Comparison of ENCODE assay signal across 6 cellular contexts in genomic region chr19:58356236-58356970, GRCh38.
DNase-seq lines count a peak whose midpoint lies in the region; ATAC-seq and TF ChIP-seq lines count a peak whose summit lies in the region.

No MANE protein-coding gene starts in this region.

- H3K4me3 ChIP-seq in AG04449 (ENCODE audit: low read depth, low read length): peak overlapping the region; percentile 44

- no peak for TF ChIP-seq CTCF in AG04449 (IDR thresholded peaks at IDR 0.05; ENCODE audit: insufficient read depth, low read length, missing control alignments)

- POLR2A ChIA-PET in AG04449 (lab: Yijun Ruan, JAX): interaction anchor here (0.7 to 1.2 kb wide), 4 partner anchors 9 to 112 kb away, joined by 3 to 8 read pairs (median 4); no protein-coding TSS in a partner anchor

- DNase-seq in AG04449 (ENCODE audit: low read depth, low spot score) (no peak), activated T-cell treated with anti-CD3 and anti-CD28 coated beads for 48 hours (ENCODE audit: low read depth) (peak; percentile 37), hepatic stellate cell (ENCODE audit: low spot score) (peak; percentile 50)

- ATAC-seq in HG03280 (IDR thresholded peaks at IDR 0.05; ENCODE audit: unreplicated experiment) (no peak), HG02884 (IDR thresholded peaks at IDR 0.05; ENCODE audit: unreplicated experiment) (no peak), GM21526 (IDR thresholded peaks at IDR 0.05; ENCODE audit: low FRiP score, unreplicated experiment) (no peak)

- CTCF ChIA-PET in AG04449 (lab: Yijun Ruan, JAX): no interaction called here
